Comparison of ENCODE assay signal across 8 cellular contexts in genomic region chr4:167234388-167234881, GRCh38. TPM values are rescaled to one million over a fixed set of nuclear protein-coding genes. Genes with fewer than 3 reads are reported as not detected.
DNase-seq lines count a peak whose midpoint lies in the region; ATAC-seq, FAIRE-seq and TF ChIP-seq lines count a peak whose summit lies in the region.

Gene SPOCK3, minus strand, starts transcription at chr4:167234494.

- H3K4me3 Mint-ChIP-seq in effector memory CD8-positive, alpha-beta T cell = no peak within 1 kb of the TSS

- ATAC-seq in GM18868 (IDR thresholded peaks at IDR 0.05; ENCODE audit: unreplicated experiment) (peak; percentile 58), right cardiac atrium (peak; percentile 68 to 79)
- no peak for ATAC-seq in effector memory CD8-positive, alpha-beta T cell (replicated peaks)

- no peaks in the 10 kb centered on the region for H3K36me3 Mint-ChIP-seq in effector memory CD8-positive, alpha-beta T cell (ENCODE audit: insufficient read depth)

- WGBS in right cardiac atrium = 1% methylated on average over 29 of the region's 29 CpGs

- H3K9me3 Mint-ChIP-seq in effector memory CD8-positive, alpha-beta T cell = peaks cover 0 to 9% of the 10 kb centered on the region in 2 donors

- no peak for TF ChIP-seq CTCF in AG04449 (IDR thresholded peaks at IDR 0.05; ENCODE audit: insufficient read depth, low read length, missing control alignments)

- FAIRE-seq in RCC 7860 (lab: Jason Lieb, UNC) = no peak

- no peak within 1 kb of the TSS for H3K27ac ChIP-seq in right cardiac atrium (ENCODE audit: low read length)

- no peaks in the 10 kb centered on the region for H3K27me3 ChIP-seq in right cardiac atrium (ENCODE audit: control insufficient read depth, insufficient read depth)

- intact Hi-C loops in right cardiac atrium (cut with DNase I) = no loop called here

- peaks cover 0 to 1% of the 10 kb centered on the region in 2 donors for H3K4me1 Mint-ChIP-seq in effector memory CD8-positive, alpha-beta T cell (ENCODE audit: low read depth in 2 of 2)

- no peaks in the 10 kb centered on the region for H3K4me1 ChIP-seq in right cardiac atrium (ENCODE audit: control insufficient read depth, insufficient read depth, low read length)

- H3K4me3 ChIP-seq in AG04449 (ENCODE audit: low read depth, low read length) (peak within 1 kb of the TSS; percentile 61), right cardiac atrium (ENCODE audit: low read length) (peak within 1 kb of the TSS; percentile 41)

- no peaks in the 10 kb centered on the region for H3K9me3 ChIP-seq in right cardiac atrium (ENCODE audit: control insufficient read depth, low read length)

- POLR2A ChIA-PET in AG04449 (lab: Yijun Ruan, JAX) = no interaction called here

- no peak within 1 kb of the TSS for H3K27ac Mint-ChIP-seq in effector memory CD8-positive, alpha-beta T cell

- DNase-seq in AG04449 (ENCODE audit: low read depth, low spot score) (no peak), NCI-H1105 (lab: John Stamatoyannopoulos, UW) (peak; percentile 33), amniotic stem cell (lab: John Stamatoyannopoulos, UW) (peak; percentile 49), right cardiac atrium (peak; percentile 13 to 53 (median 32)), pons (ENCODE audit: low spot score) (peak; percentile 72), RCC 7860 (ENCODE audit: low spot score) (no peak)
- DNase-seq in effector memory CD8-positive, alpha-beta T cell = no peak

- H3K27me3 Mint-ChIP-seq in effector memory CD8-positive, alpha-beta T cell = peaks cover 7 to 16% of the 10 kb centered on the region in 2 donors

- CTCF ChIA-PET in AG04449 (lab: Yijun Ruan, JAX) = no interaction called here

RNA-seq across cellular contexts. Expression of gene SPOCK3, which starts in this region (rescaled TPM):
- total RNA-seq in right cardiac atrium = not detected
- polyA plus RNA-seq in right cardiac atrium = 0.11 TPM

Comparison
In these comparisons a context has a peak if more than half of its experiments do, and no peak if none do; other contexts are left out.
1. Peak in DNase-seq, ATAC-seq and H3K4me3 ChIP-seq in right cardiac atrium; RNA of the gene not detected or under 1 TPM.
2. DNase-seq: peak in NCI-H1105 (single experiment), amniotic stem cell (single experiment) and pons (single experiment); none in AG04449 (single experiment), effector memory CD8-positive, alpha-beta T cell (0 of 3) and RCC 7860 (single experiment).